In genomic region chr7:102916426-102916825, GRCh38 we compare ENCODE assay signal across 19 cellular contexts. TPM values are rescaled to one million over a fixed set of nuclear protein-coding genes. Genes with fewer than 3 reads are reported as not detected.
DNase-seq lines count a peak whose midpoint lies in the region; ATAC-seq and TF ChIP-seq lines count a peak whose summit lies in the region.
"Had no signal": no experiment of that assay in that cellular context is flagged by ENCODE, and none has a peak within 500 bp of the region (broad histone marks: within the 10 kb centered on the region; RNA-seq: fewer than 3 reads in every experiment).

No MANE protein-coding gene starts in this region.

- peak overlapping the region; percentile 47 for H3K27ac Mint-ChIP-seq in MCF 10A (ENCODE audit: low read depth, unreplicated experiment)
- H3K27ac Mint-ChIP-seq: naive thymus-derived CD8-positive, alpha-beta T cell had no signal

- CTCF ChIA-PET in MCF 10A (lab: Yijun Ruan, JAX), result interaction anchor here (1.7 kb wide), 1 partner anchor 146 kb away, joined by 6 read pairs; no protein-coding TSS in a partner anchor

- no peaks in the 10 kb centered on the region for H3K9me3 ChIP-seq in breast epithelium
- no peaks in the 10 kb centered on the region for H3K9me3 ChIP-seq in ascending aorta
- H3K9me3 ChIP-seq: colonic mucosa, testis had no signal

- ATAC-seq in GM18909 (IDR thresholded peaks at IDR 0.05; ENCODE audit: poor library complexity, unreplicated experiment), result no peak
- no peak for ATAC-seq in GM18858 (IDR thresholded peaks at IDR 0.05; ENCODE audit: unreplicated experiment)
- no peak for ATAC-seq in GM21528 (IDR thresholded peaks at IDR 0.05; ENCODE audit: low FRiP score, unreplicated experiment)
- ATAC-seq: left colon; naive thymus-derived CD8-positive, alpha-beta T cell had no signal

- DNase-seq in MCF 10A (ENCODE audit: unreplicated experiment), result peak; percentile 74
- no peak for DNase-seq in breast epithelium (ENCODE audit: low spot score in 2 of 2)
- DNase-seq in ascending aorta (ENCODE audit: low spot score in 2 of 2), result no peak
- DNase-seq in fibroblast of villous mesenchyme (ENCODE audit: low read depth), result peak; percentile 55
- DNase-seq in NCI-H524 treated with DMSO at 0.1 percent for 48 hours (lab: John Stamatoyannopoulos, UW), result no peak
- DNase-seq: activated naive CD4-positive, alpha-beta T cell; Calu3; colonic mucosa; glutamatergic neuron; left colon; naive thymus-derived CD8-positive, alpha-beta T cell; PC-9; T1000; testis had no signal

- H3K4me1 Mint-ChIP-seq in MCF 10A (ENCODE audit: insufficient read depth, unreplicated experiment), result peaks cover 17% of the 10 kb centered on the region

- H3K36me3 Mint-ChIP-seq in MCF 10A (ENCODE audit: insufficient read depth, unreplicated experiment), result no peaks in the 10 kb centered on the region

- H3K27me3 Mint-ChIP-seq in MCF 10A (ENCODE audit: insufficient read depth, unreplicated experiment), result no peaks in the 10 kb centered on the region
- H3K27me3 Mint-ChIP-seq: naive thymus-derived CD8-positive, alpha-beta T cell had no signal

- H3K27ac ChIP-seq in breast epithelium, result peak overlapping the region in 1 of 2 donors; percentile 30
- H3K27ac ChIP-seq in ascending aorta, result peak overlapping the region; percentile 65 to 91
- H3K27ac ChIP-seq: 22Rv1, colonic mucosa, PC-9, testis had no signal

- H3K9me3 Mint-ChIP-seq in MCF 10A (ENCODE audit: unreplicated experiment), result no peaks in the 10 kb centered on the region
- H3K9me3 Mint-ChIP-seq: naive thymus-derived CD8-positive, alpha-beta T cell had no signal

- H3K4me3 ChIP-seq in breast epithelium (no peak overlapping the region), ascending aorta (peak overlapping the region in 1 of 2 donors; percentile 19), fibroblast of villous mesenchyme (ENCODE audit: low read depth, low read length) (no peak overlapping the region)
- H3K4me3 ChIP-seq: colonic mucosa, PC-9, skin epidermis, testis had no signal

- TF ChIP-seq CTCF in MCF 10A (IDR thresholded peaks at IDR 0.05; ENCODE audit: unreplicated experiment) (no peak), breast epithelium (IDR thresholded peaks at IDR 0.05) (no peak), ascending aorta (IDR thresholded peaks at IDR 0.05) (no peak), fibroblast of villous mesenchyme (IDR thresholded peaks at IDR 0.05; ENCODE audit: insufficient read depth, low read depth, low read length) (peak; percentile 4)

- no TSS peak for BruUV-seq in MCF 10A (replicated peaks; lab: Mats Ljungman, UMichigan)

- no peak overlapping the region for H3K4me3 Mint-ChIP-seq in MCF 10A (ENCODE audit: unreplicated experiment)
- H3K4me3 Mint-ChIP-seq: naive thymus-derived CD8-positive, alpha-beta T cell had no signal

- POLR2A ChIA-PET in MCF 10A (lab: Yijun Ruan, JAX), result interaction anchor here (0.7 to 2.2 kb wide), 2 partner anchors 24 to 41 kb away, joined by 3 to 9 read pairs; no protein-coding TSS in a partner anchor

- TF ChIP-seq POLR2A in breast epithelium (IDR thresholded peaks at IDR 0.05), result no peak

- no peaks in the 10 kb centered on the region for H3K27me3 ChIP-seq in breast epithelium
- H3K27me3 ChIP-seq in ascending aorta, result no peaks in the 10 kb centered on the region
- H3K27me3 ChIP-seq: colonic mucosa, testis had no signal

- no peaks in the 10 kb centered on the region for H3K4me1 ChIP-seq in breast epithelium
- peaks cover 13 to 38% of the 10 kb centered on the region in 2 donors for H3K4me1 ChIP-seq in ascending aorta
- H3K4me1 ChIP-seq: colonic mucosa, testis had no signal

- intact Hi-C loops in MCF 10A (cut with micrococcal nuclease), result loop anchor here (10.0 kb wide), 1 partner anchor 148 kb away; no protein-coding TSS in a partner anchor
- intact Hi-C loops in breast epithelium (cut with DNase I; ENCODE audit: low total_unique reads), result no loop called here
- intact Hi-C loops in ascending aorta (cut with DNase I), result loop anchor here (2.0 kb wide), 2 partner anchors 16 to 74 kb away; no protein-coding TSS in a partner anchor

- H3K36me3 ChIP-seq in breast epithelium, result no peaks in the 10 kb centered on the region
- no peaks in the 10 kb centered on the region for H3K36me3 ChIP-seq in ascending aorta
- H3K36me3 ChIP-seq: colonic mucosa had no signal

RNA-seq across cellular contexts. Expression of gene LRRC17, which starts 3.6 kb away (rescaled TPM):
- total RNA-seq in MCF 10A (2022), result 0.21 and 0.83 TPM in 2 replicates
- 10 to 100 TPM in 1 of 3 donors, 1 to 10 TPM in 2; 1.4 to 19.3 (median 8.2) TPM for total RNA-seq in breast epithelium
- total RNA-seq in ascending aorta, result 10.5 TPM
- total RNA-seq in fibroblast of villous mesenchyme, result 39.9 and 70.0 TPM in 2 replicates
- total RNA-seq: PC-9 had no signal

Comparison
In these comparisons a context has a peak if more than half of its experiments do, and no peak if none do; other contexts are left out.
1. DNase-seq: peak in MCF 10A (single experiment) and fibroblast of villous mesenchyme (single experiment); none in breast epithelium (0 of 2), ascending aorta (0 of 2) and NCI-H524 treated with DMSO at 0.1 percent for 48 hours (single experiment).